ENCODE assay signal across 17 cellular contexts in the genomic region with DNA sequence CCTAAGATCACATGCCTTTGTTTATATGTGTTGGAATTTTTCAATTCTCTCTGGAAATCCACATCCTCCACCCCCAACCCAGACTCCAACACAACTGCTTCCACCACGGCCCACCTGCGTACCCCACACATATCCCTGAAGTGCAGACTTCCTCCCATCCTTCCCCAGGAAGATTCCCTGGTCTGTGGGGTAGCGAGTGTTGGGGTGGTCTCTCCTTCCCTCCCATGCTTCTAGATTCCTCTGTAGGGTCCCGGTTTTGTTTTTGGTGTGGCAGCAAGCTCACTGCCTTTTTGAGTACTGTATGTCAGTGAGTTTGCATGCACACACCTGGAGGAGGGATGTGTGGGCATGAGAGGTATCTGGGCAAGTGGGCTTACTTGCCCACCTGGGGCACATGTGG.
DNase-seq lines count a peak whose midpoint lies in the region; ATAC-seq, FAIRE-seq and TF ChIP-seq lines count a peak whose summit lies in the region.
"Had no signal": no experiment of that assay in that cellular context is flagged by ENCODE, and none has a peak within 500 bp of the region (broad histone marks: within the 10 kb centered on the region; RNA-seq: fewer than 3 reads in every experiment).

No MANE protein-coding gene starts in this region.

- no peak for FAIRE-seq in H1 (lab: Jason Lieb, UNC)

- H3K27ac ChIP-seq in DOHH2 (ENCODE audit: low read depth, low read length) = peak overlapping the region; percentile 72
- H3K27ac ChIP-seq in OCI-LY1 (ENCODE audit: low read depth, low read length, poor library complexity, severe bottlenecking) = peak overlapping the region; percentile 51
- H3K27ac ChIP-seq in H1 (ENCODE audit: low read depth, low read length) = no peak overlapping the region
- H3K27ac ChIP-seq: ascending aorta, dorsolateral prefrontal cortex, neutrophil had no signal

- H3K9me2 ChIP-seq in DOHH2 (replicated peaks; ENCODE audit: control insufficient read depth, low read length) (no peaks in the 10 kb centered on the region), OCI-LY1 (ENCODE audit: low read depth, low read length) (no peaks in the 10 kb centered on the region)

- H4K20me1 ChIP-seq in DOHH2 (ENCODE audit: control insufficient read depth, insufficient read depth, low read depth, low read length) (no peaks in the 10 kb centered on the region), OCI-LY1 (ENCODE audit: insufficient read depth, low read length) (no peaks in the 10 kb centered on the region), H1 (replicated peaks in 1 of 2; ENCODE audit: control insufficient read depth in 1 of 2, insufficient read depth in 2 of 2, low read length in 2 of 2) (no peaks in the 10 kb centered on the region)

- H4K8ac ChIP-seq in H1 (ENCODE audit: extremely low read depth, insufficient read depth, low read length) = no peak overlapping the region

- H3K9ac ChIP-seq in OCI-LY1 (ENCODE audit: low read length) (peak overlapping the region; percentile 63; the same call in 1 of the 2 replicates), H1 (replicated peaks in 1 of 4; ENCODE audit: extremely low read depth in 1 of 4, low read depth in 3 of 4, low read length in 3 of 4) (no peak overlapping the region)

- no peak overlapping the region for H2BK15ac ChIP-seq in H1 (ENCODE audit: low read length)

- H2BK120ac ChIP-seq in H1 (replicated peaks; ENCODE audit: low read depth, low read length) = peak overlapping the region; percentile 30

- H3K14ac ChIP-seq in H1 (ENCODE audit: insufficient read length) = no peak overlapping the region

- H3K4ac ChIP-seq in H1 (replicated peaks; ENCODE audit: insufficient read length, low read depth, low read length) = peak overlapping the region; percentile 11

- no peak for DNase-seq in H1 (ENCODE audit: low read depth in 1 of 2, low spot score in 2 of 2)
- DNase-seq in posterior vena cava (ENCODE audit: low spot score) = peak; percentile 2
- DNase-seq in GM13977 (ENCODE audit: low spot score) = no peak
- DNase-seq in OCI-M1 (lab: John Stamatoyannopoulos, UW) = no peak
- DNase-seq in left lobe of liver (ENCODE audit: low spot score) = no peak
- DNase-seq: AML-193, HCEC 1CT, NCI-H1048, NCI-H1930, NCI-H526 treated with DMSO at 0.1 percent for 48 hours had no signal

- no peak for TF ChIP-seq RAD21 in H1 (IDR thresholded peaks at IDR 0.05 in 1 of 2, conservative IDR thresholded peaks at IDR 0.05 in 1 of 2; ENCODE audit: low read depth in 2 of 2, low read length in 2 of 2)

- H3K18ac ChIP-seq in H1 (ENCODE audit: extremely low read depth, low read length) = no peak overlapping the region

- H2AK5ac ChIP-seq in H1 (ENCODE audit: low read depth, low read length) = peak overlapping the region; percentile 32; the same call in 1 of the 2 replicates

- H3K79me1 ChIP-seq in H1 (ENCODE audit: low read depth, low read length) = no peaks in the 10 kb centered on the region

- H3K36me3 ChIP-seq in DOHH2 (ENCODE audit: control insufficient read depth, low read length) (no peaks in the 10 kb centered on the region), OCI-LY1 (ENCODE audit: insufficient read depth, low read length) (no peaks in the 10 kb centered on the region), H1 (ENCODE audit: control insufficient read depth in 2 of 4, insufficient read depth in 4 of 4, low read length in 3 of 4) (no peaks in the 10 kb centered on the region)
- H3K36me3 ChIP-seq: ascending aorta, neutrophil had no signal

- TF ChIP-seq POLR2A in H1 (IDR thresholded peaks at IDR 0.05; ENCODE audit: control extremely low read depth in 1 of 2, low read depth in 2 of 2, low read length in 2 of 2) = no peak

- TF ChIP-seq CTCF in DOHH2 (IDR thresholded peaks at IDR 0.05; ENCODE audit: low read depth, low read length, poor library complexity, severe bottlenecking) (no peak), OCI-LY1 (IDR thresholded peaks at IDR 0.05; ENCODE audit: low read length) (no peak), H1 (IDR thresholded peaks at IDR 0.05; ENCODE audit: control extremely low read depth in 1 of 3, insufficient read depth in 1 of 3, low read depth in 1 of 3, low read length in 3 of 3) (no peak), GM13977 (IDR thresholded peaks at IDR 0.05; ENCODE audit: extremely low read depth, insufficient read depth, missing control alignments) (no peak)

- ATAC-seq in HG02938 (IDR thresholded peaks at IDR 0.05; ENCODE audit: unreplicated experiment) (no peak), left lobe of liver (no peak)
- ATAC-seq: psoas muscle had no signal

- H2BK20ac ChIP-seq in H1 (ENCODE audit: low read length) = no peak overlapping the region; the same call in 1 of the 2 replicates

- H3K79me2 ChIP-seq in DOHH2 (ENCODE audit: control insufficient read depth, low read length) (no peaks in the 10 kb centered on the region; the same call in 1 of the 2 replicates), OCI-LY1 (ENCODE audit: insufficient read depth, low read length) (no peaks in the 10 kb centered on the region), H1 (ENCODE audit: control insufficient read depth in 1 of 2, insufficient read depth in 2 of 2, low read length in 2 of 2) (no peaks in the 10 kb centered on the region)

- H4K91ac ChIP-seq in H1 (replicated peaks; ENCODE audit: insufficient read length, low read length) = peak overlapping the region; percentile 82

- intact Hi-C loops in posterior vena cava (cut with DNase I) = loop anchor here in 1 of 2 donors (5.0 kb wide), 2 partner anchors 58 to 383 kb away; no protein-coding TSS in a partner anchor

- H3K4me2 ChIP-seq in DOHH2 (ENCODE audit: low read length) = peak overlapping the region; percentile 95
- peak overlapping the region; percentile 69; the same call in 1 of the 2 replicates for H3K4me2 ChIP-seq in OCI-LY1 (ENCODE audit: low read length)
- H3K4me2 ChIP-seq in H1 (ENCODE audit: insufficient read depth in 1 of 2, low read depth in 2 of 2, low read length in 2 of 2) = 0 out of 4 replicates have a peak overlapping the region, but pooled peaks of 1 of the 2 experiments have one; percentile 59

- CTCF ChIA-PET in H1 (lab: Charles Lee; ENCODE audit: partially characterized antibody) = interaction anchor here (0.8 to 24.5 kb wide), 11 partner anchors 8 to 226 kb away, joined by 3 to 331 read pairs (median 8); no protein-coding TSS in a partner anchor

- H4K5ac ChIP-seq in H1 (ENCODE audit: insufficient read length, low read depth, low read length) = no peak overlapping the region

- TF ChIP-seq EP300 in H1 (IDR thresholded peaks at IDR 0.05; ENCODE audit: borderline replicate concordance in 1 of 2, low read depth in 2 of 2, low read length in 2 of 2) = no peak

- peak overlapping the region; percentile 78 for H3K4me3 ChIP-seq in DOHH2 (ENCODE audit: low read length)
- H3K4me3 ChIP-seq in OCI-LY1 (ENCODE audit: low read depth, low read length, poor library complexity, severe bottlenecking) = peak overlapping the region; percentile 59
- no peak overlapping the region for H3K4me3 ChIP-seq in H1 (ENCODE audit: extremely low read depth in 1 of 4, insufficient read depth in 2 of 4, low read depth in 3 of 4, low read length in 4 of 4)
- H3K4me3 ChIP-seq: ascending aorta, dorsolateral prefrontal cortex, psoas muscle had no signal

- WGBS in H1 (ENCODE audit: extremely low coverage in 1 of 2, insufficient coverage in 1 of 2, insufficient read length in 1 of 2, insufficient replicate concordance in 2 of 2, low coverage in 1 of 2, low lambda C conversion rate in 2 of 2, missing lambda C conversion rate in 1 of 2), 2 experiments = 95% methylated on average over 4 of the region's 4 CpGs; no CpG with 5 or more reads in 1 of the 2 experiments

- H3K27me3 ChIP-seq in DOHH2 (ENCODE audit: control insufficient read depth, low read length) (peaks cover 28% of the 10 kb centered on the region), OCI-LY1 (ENCODE audit: insufficient read depth, low read length) (no peaks in the 10 kb centered on the region), H1 (replicated peaks in 1 of 4; ENCODE audit: control insufficient read depth in 3 of 4, extremely low read depth in 1 of 4, insufficient read depth in 3 of 4, low read length in 3 of 4) (peaks cover 0 to 15% (median 9%) of the 10 kb centered on the region in 4 experiments; a peak in 5 of 7 replicates)

- in situ Hi-C loops in GM13977 (cut with MboI; ENCODE audit: low pct_unique_long_range_greater_than_20kb, low sequenced_read_pairs, unreplicated experiment) = no loop called here

- H3K56ac ChIP-seq in H1 (replicated peaks; ENCODE audit: insufficient read length, low read depth, low read length) = no peak overlapping the region

- H3K9me3 ChIP-seq in DOHH2 (ENCODE audit: control insufficient read depth, insufficient read depth, low read length) = no peaks in the 10 kb centered on the region
- H3K9me3 ChIP-seq in OCI-LY1 (ENCODE audit: low read length) = no peaks in the 10 kb centered on the region
- no peaks in the 10 kb centered on the region for H3K9me3 ChIP-seq in H1 (ENCODE audit: insufficient read depth in 2 of 2, low read depth in 1 of 2, low read length in 1 of 2)
- H3K9me3 ChIP-seq: ascending aorta, neutrophil, psoas muscle had no signal

- H3K23ac ChIP-seq in H1 (ENCODE audit: insufficient read length) = no peak overlapping the region

- H3F3A ChIP-seq in DOHH2 (ENCODE audit: control insufficient read depth, insufficient read depth) (no peaks in the 10 kb centered on the region), OCI-LY1 (ENCODE audit: insufficient read depth, low read length) (no peaks in the 10 kb centered on the region)

- POLR2A ChIA-PET in H1 (lab: Charles Lee; ENCODE audit: partially characterized antibody) = no interaction called here

- H2BK12ac ChIP-seq in H1 (ENCODE audit: low read depth, low read length) = peak overlapping the region; percentile 41; the same call in 1 of the 2 replicates

- H2BK5ac ChIP-seq in H1 (ENCODE audit: low read depth, low read length) = peak overlapping the region; percentile 97; the same call in 1 of the 2 replicates

- peaks cover 16% of the 10 kb centered on the region for H3K23me2 ChIP-seq in H1 (ENCODE audit: low read depth, low read length)

- H2AFZ ChIP-seq in OCI-LY1 (ENCODE audit: low read length) (no peak overlapping the region), H1 (ENCODE audit: low read length) (no peak overlapping the region)

- H3K4me1 ChIP-seq in DOHH2 (ENCODE audit: control insufficient read depth, low read length) (peaks cover 40% of the 10 kb centered on the region), OCI-LY1 (ENCODE audit: insufficient read depth, low read length, severe bottlenecking) (peaks cover 36% of the 10 kb centered on the region), H1 (replicated peaks in 1 of 4; ENCODE audit: control insufficient read depth in 3 of 4, insufficient read depth in 4 of 4, low read length in 3 of 4) (peaks cover 0 to 37% (median 24%) of the 10 kb centered on the region in 4 experiments; a peak in 6 of 7 replicates)

TF ChIP-seq in H1, 55 proteins besides CTCF, POLR2A, EP300 and RAD21 (continues in another document):
- no peak for TF ChIP-seq RBBP5 (IDR thresholded peaks at IDR 0.05; ENCODE audit: borderline replicate concordance, low read depth, low read length)
- no peak for TF ChIP-seq SIX5 (IDR thresholded peaks at IDR 0.05; ENCODE audit: low read depth, low read length)
- no peak for TF ChIP-seq ASH2L (IDR thresholded peaks at IDR 0.05; ENCODE audit: low read length)
- no peak for TF ChIP-seq POU5F1 (IDR thresholded peaks at IDR 0.05; ENCODE audit: low read depth, low read length)
- TF ChIP-seq RFX5 (IDR thresholded peaks at IDR 0.05; ENCODE audit: borderline replicate concordance, low read depth, low read length) = no peak
- TF ChIP-seq KDM4A (IDR thresholded peaks at IDR 0.05; ENCODE audit: low read depth, low read length, severe bottlenecking) = no peak

Comparison
In these comparisons a context has a peak if more than half of its experiments do, and no peak if none do; other contexts are left out.
1. H3K4me3 ChIP-seq: peak in DOHH2 (single experiment) and OCI-LY1 (single experiment); none in H1 (0 of 4).